8 cellular contexts compared by ENCODE assay signal in genomic region chr7:39056153-39056552, GRCh38.
"Had no signal": no experiment of that assay in that cellular context is flagged by ENCODE, and none has a peak within 500 bp of the region (broad histone marks: within the 10 kb centered on the region; RNA-seq: fewer than 3 reads in every experiment).

No MANE protein-coding gene starts in this region.

- DNase-seq: GM23248, GOT3, H7, IMR-90, KBM-7 had no signal

- H3K9me3 ChIP-seq: HAP-1 had no signal

- FAIRE-seq: HTR-8/SVneo had no signal

- H2AFZ ChIP-seq: GM23248 had no signal

- H3K9ac ChIP-seq: GM23248 had no signal

- H3K4me3 ChIP-seq: GM23248, HAP-1 had no signal

- H3K27ac ChIP-seq: GM23248 had no signal

- H3K4me1 ChIP-seq: HAP-1 had no signal

- H3K36me3 ChIP-seq: HAP-1 had no signal

- ATAC-seq: HCT116 had no signal
